4 cellular contexts compared by ENCODE assay signal in genomic region chr20:31490752-31491151, GRCh38. TPM values are rescaled to one million over a fixed set of nuclear protein-coding genes. Genes with fewer than 3 reads are reported as not detected.
"Had no signal": no experiment of that assay in that cellular context is flagged by ENCODE, and none has a peak within 500 bp of the region (broad histone marks: within the 10 kb centered on the region; RNA-seq: fewer than 3 reads in every experiment).

No MANE protein-coding gene starts in this region.

- ATAC-seq: GM12878 had no signal

- DNase-seq: GDM1, GF-D8 had no signal

RNA-seq across cellular contexts. Expression of gene REM1, which starts 15.7 kb away (rescaled TPM):
- total RNA-seq: G401, GM12878 had no signal

RNA-seq across cellular contexts. Expression of gene DEFB124, which starts 15.8 kb away (rescaled TPM):
- total RNA-seq: G401, GM12878 had no signal

RNA-seq across cellular contexts. Expression of gene DEFB123, which starts 50.3 kb away (rescaled TPM):
- total RNA-seq: G401, GM12878 had no signal
